ENCODE assay signal across 1 cellular context in the genomic region with DNA sequence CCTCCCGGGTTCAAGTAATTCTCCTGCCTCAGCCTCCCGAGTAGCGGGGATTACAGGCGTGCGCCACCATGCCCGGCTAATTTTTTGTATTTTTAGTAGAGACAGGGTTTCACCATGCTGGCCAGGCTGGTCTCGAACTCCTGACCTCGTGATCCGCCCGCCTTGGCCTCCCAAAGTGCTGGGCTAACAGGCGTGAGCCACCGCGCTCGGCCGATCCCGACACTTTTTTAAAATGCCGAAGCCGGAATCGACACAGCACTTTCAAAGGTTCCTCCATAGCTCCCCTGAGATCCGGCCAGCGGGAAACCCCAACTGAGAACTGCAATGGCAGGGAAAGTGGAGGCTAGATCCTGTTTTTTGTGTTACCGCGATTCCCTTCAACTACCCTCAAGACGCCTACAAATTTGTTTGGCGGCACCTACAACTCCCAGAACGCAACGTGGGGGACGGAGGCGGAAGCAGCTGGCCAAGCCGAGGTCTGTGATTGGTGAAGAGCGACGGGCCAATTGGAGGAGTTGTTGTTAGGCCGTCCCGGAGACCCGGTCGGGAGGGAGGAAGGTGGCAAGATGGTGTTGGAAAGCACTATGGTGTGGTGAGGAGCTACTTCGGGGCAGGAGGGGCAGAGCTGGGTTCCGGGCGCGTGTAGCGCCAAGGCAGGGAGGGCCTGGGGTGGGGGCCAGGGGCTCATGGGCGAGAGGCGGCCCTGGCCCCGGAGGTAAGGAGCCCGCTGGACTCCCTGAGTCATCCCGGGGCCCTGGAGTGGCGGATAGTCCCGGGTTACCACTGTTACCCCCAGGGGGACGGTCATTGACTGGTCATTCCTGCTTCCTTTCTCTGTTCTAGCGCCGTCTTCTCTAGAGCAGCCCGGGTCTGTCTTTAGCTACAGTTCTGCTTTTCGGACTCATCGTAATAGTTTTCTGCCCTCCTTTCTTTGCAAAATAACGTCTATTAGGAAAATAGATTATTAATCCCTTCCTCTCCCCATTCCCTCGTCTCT.
TF ChIP-seq lines count a peak whose summit lies in the region.

A gene (plus strand): TSS at position 518 of the 997 bp plus-strand sequence. CDS start 49 bp downstream, at position 567.

TF ChIP-seq in HEK293, 187 proteins besides CTCF, POLR2A, EP300 and RAD21 (continued from another document):
- TF ChIP-seq, protein P1, sequence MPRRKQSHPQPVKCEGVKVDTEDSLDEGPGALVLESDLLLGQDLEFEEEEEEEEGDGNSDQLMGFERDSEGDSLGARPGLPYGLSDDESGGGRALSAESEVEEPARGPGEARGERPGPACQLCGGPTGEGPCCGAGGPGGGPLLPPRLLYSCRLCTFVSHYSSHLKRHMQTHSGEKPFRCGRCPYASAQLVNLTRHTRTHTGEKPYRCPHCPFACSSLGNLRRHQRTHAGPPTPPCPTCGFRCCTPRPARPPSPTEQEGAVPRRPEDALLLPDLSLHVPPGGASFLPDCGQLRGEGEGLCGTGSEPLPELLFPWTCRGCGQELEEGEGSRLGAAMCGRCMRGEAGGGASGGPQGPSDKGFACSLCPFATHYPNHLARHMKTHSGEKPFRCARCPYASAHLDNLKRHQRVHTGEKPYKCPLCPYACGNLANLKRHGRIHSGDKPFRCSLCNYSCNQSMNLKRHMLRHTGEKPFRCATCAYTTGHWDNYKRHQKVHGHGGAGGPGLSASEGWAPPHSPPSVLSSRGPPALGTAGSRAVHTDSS (tag by site-specific recombination; IDR thresholded peaks at IDR 0.05) = no peak
- TF ChIP-seq, protein P2, sequence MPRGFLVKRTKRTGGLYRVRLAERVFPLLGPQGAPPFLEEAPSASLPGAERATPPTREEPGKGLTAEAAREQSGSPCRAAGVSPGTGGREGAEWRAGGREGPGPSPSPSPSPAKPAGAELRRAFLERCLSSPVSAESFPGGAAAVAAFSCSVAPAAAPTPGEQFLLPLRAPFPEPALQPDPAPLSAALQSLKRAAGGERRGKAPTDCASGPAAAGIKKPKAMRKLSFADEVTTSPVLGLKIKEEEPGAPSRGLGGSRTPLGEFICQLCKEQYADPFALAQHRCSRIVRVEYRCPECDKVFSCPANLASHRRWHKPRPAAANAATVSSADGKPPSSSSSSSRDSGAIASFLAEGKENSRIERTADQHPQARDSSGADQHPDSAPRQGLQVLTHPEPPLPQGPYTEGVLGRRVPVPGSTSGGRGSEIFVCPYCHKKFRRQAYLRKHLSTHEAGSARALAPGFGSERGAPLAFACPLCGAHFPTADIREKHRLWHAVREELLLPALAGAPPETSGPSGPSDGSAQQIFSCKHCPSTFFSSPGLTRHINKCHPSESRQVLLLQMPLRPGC (tag by site-specific recombination; IDR thresholded peaks at IDR 0.05) = no peak
- 0 out of 2 replicates have a peak, but pooled peaks have one; percentile 28 for TF ChIP-seq OVOL3 (tag by site-specific recombination; IDR thresholded peaks at IDR 0.05)
- no peak for TF ChIP-seq ZNF132 (tag by site-specific recombination; IDR thresholded peaks at IDR 0.05; ENCODE audit: borderline replicate concordance)
- TF ChIP-seq ZNF274 (IDR thresholded peaks at IDR 0.05; ENCODE audit: low read length) = no peak
- TF ChIP-seq ZNF274 (tag by site-specific recombination; IDR thresholded peaks at IDR 0.05; ENCODE audit: borderline replicate concordance) = no peak
- TF ChIP-seq ZNF23 (tag by site-specific recombination; IDR thresholded peaks at IDR 0.05; ENCODE audit: borderline replicate concordance) = no peak
- TF ChIP-seq, protein P3, sequence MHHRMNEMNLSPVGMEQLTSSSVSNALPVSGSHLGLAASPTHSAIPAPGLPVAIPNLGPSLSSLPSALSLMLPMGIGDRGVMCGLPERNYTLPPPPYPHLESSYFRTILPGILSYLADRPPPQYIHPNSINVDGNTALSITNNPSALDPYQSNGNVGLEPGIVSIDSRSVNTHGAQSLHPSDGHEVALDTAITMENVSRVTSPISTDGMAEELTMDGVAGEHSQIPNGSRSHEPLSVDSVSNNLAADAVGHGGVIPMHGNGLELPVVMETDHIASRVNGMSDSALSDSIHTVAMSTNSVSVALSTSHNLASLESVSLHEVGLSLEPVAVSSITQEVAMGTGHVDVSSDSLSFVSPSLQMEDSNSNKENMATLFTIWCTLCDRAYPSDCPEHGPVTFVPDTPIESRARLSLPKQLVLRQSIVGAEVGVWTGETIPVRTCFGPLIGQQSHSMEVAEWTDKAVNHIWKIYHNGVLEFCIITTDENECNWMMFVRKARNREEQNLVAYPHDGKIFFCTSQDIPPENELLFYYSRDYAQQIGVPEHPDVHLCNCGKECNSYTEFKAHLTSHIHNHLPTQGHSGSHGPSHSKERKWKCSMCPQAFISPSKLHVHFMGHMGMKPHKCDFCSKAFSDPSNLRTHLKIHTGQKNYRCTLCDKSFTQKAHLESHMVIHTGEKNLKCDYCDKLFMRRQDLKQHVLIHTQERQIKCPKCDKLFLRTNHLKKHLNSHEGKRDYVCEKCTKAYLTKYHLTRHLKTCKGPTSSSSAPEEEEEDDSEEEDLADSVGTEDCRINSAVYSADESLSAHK (tag by site-specific recombination; IDR thresholded peaks at IDR 0.05) = no peak
- TF ChIP-seq RBAK (tag by site-specific recombination; IDR thresholded peaks at IDR 0.05) = no peak
- TF ChIP-seq HOXC10 (CRISPR knock-in tag; IDR thresholded peaks at IDR 0.05) = no peak
- no peak for TF ChIP-seq ZNF157 (tag by site-specific recombination; IDR thresholded peaks at IDR 0.05)
- TF ChIP-seq ZNF350 (tag by site-specific recombination; IDR thresholded peaks at IDR 0.05) = no peak
- no peak for TF ChIP-seq ZNF211 (tag by site-specific recombination; IDR thresholded peaks at IDR 0.05; ENCODE audit: low read depth)
- no peak for TF ChIP-seq ZBTB21 (tag by site-specific recombination; IDR thresholded peaks at IDR 0.05)
- TF ChIP-seq ZNF600 (tag by site-specific recombination; IDR thresholded peaks at IDR 0.05) = peak; percentile 90
- TF ChIP-seq ZNF837 (tag by site-specific recombination; IDR thresholded peaks at IDR 0.05) = no peak
- TF ChIP-seq ZNF202 (tag by site-specific recombination; IDR thresholded peaks at IDR 0.05; ENCODE audit: borderline replicate concordance) = no peak
- TF ChIP-seq ZNF621 (tag by site-specific recombination; IDR thresholded peaks at IDR 0.05) = no peak
- TF ChIP-seq, protein P4, sequence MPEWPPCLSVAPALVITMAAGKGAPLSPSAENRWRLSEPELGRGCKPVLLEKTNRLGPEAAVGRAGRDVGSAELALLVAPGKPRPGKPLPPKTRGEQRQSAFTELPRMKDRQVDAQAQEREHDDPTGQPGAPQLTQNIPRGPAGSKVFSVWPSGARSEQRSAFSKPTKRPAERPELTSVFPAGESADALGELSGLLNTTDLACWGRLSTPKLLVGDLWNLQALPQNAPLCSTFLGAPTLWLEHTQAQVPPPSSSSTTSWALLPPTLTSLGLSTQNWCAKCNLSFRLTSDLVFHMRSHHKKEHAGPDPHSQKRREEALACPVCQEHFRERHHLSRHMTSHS (tag by site-specific recombination; IDR thresholded peaks at IDR 0.05) = no peak
- TF ChIP-seq BCL11A (tag by site-specific recombination; IDR thresholded peaks at IDR 0.05; ENCODE audit: low read depth) = no peak
- TF ChIP-seq ZNF549 (tag by site-specific recombination; IDR thresholded peaks at IDR 0.05) = no peak
- no peak for TF ChIP-seq ZNF555 (tag by site-specific recombination; conservative IDR thresholded peaks at IDR 0.05)
- no peak for TF ChIP-seq ZFP3 (tag by site-specific recombination; IDR thresholded peaks at IDR 0.05; ENCODE audit: low read depth)
- 0 out of 2 replicates have a peak, but pooled peaks have one; percentile 31 for TF ChIP-seq GLI4 (tag by site-specific recombination; IDR thresholded peaks at IDR 0.05)
- TF ChIP-seq ZNF510 (tag by site-specific recombination; IDR thresholded peaks at IDR 0.05; ENCODE audit: insufficient replicate concordance) = no peak
- TF ChIP-seq ZFP69B (tag by site-specific recombination; IDR thresholded peaks at IDR 0.05) = no peak
- no peak for TF ChIP-seq ZSCAN30 (tag by site-specific recombination; IDR thresholded peaks at IDR 0.05)
- TF ChIP-seq GLI2 (tag by site-specific recombination; IDR thresholded peaks at IDR 0.05; ENCODE audit: borderline replicate concordance, low read depth) = no peak
- no peak for TF ChIP-seq ZNF248 (tag by site-specific recombination; IDR thresholded peaks at IDR 0.05)
- no peak for TF ChIP-seq GFI1B (tag by site-specific recombination; IDR thresholded peaks at IDR 0.05)
- TF ChIP-seq EGR2 (tag by site-specific recombination; IDR thresholded peaks at IDR 0.05; ENCODE audit: low read depth) = peak; percentile 91
- TF ChIP-seq ZBTB20 (tag by site-specific recombination; IDR thresholded peaks at IDR 0.05) = peak; percentile 100
- TF ChIP-seq ZNF610 (tag by site-specific recombination; IDR thresholded peaks at IDR 0.05; ENCODE audit: borderline replicate concordance) = no peak
- no peak for TF ChIP-seq ZNF585B (tag by site-specific recombination; IDR thresholded peaks at IDR 0.05)
- no peak for TF ChIP-seq ZNF571 (tag by site-specific recombination; IDR thresholded peaks at IDR 0.05)
